8 cellular contexts compared by ENCODE assay signal in the genomic region with DNA sequence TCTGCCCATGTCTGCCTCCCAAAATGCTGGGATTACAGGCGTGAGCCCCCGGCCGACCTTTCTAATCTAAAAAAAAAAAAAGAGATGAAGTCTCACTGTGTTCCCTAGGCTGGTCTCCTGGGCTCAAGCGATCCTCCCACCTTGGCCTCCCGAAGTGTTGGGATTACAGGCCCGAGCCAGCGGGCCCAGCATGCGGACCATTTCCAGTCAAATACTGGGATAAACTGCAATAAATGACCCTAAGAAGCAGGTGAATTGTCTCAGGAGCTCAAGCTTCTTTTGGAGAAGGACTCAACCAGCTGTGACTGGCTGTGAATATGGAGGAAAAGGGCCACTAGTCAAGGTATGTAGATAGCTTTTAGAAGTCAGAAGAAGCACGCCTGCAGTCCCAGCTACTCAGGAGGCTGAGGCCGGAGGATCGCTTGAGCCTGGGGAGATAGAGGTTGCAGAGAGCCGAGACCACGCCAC. TPM values are rescaled to one million over a fixed set of nuclear protein-coding genes. Genes with fewer than 3 reads are reported as not detected.
DNase-seq lines count a peak whose midpoint lies in the region; ATAC-seq and TF ChIP-seq lines count a peak whose summit lies in the region.

No MANE protein-coding gene starts in this region.

- no peak overlapping the region for H2AK5ac ChIP-seq in mesendoderm (ENCODE audit: low read length)

- WGBS in mesendoderm (ENCODE audit: extremely low coverage, insufficient coverage, low lambda C conversion rate): no CpG with 5 or more reads among the region's 13 CpGs
- 73 to 75% methylated on average over 13 of the region's 13 CpGs for WGBS in aorta, 2 donors

- no peak overlapping the region for H2BK5ac ChIP-seq in mesendoderm (ENCODE audit: low read length)

- H3K23ac ChIP-seq in mesendoderm (ENCODE audit: low read length): no peak overlapping the region

- DNase-seq in astrocyte of the spinal cord (ENCODE audit: low read depth, low spot score) (no peak), mesendoderm (no peak), aorta (no peak)
- no peak for DNase-seq in activated CD4-positive, CD25-positive, alpha-beta regulatory T cell treated with anti-CD3 and anti-CD28 coated beads, Interleukin-2, amount 50 U/mL, for 72 hours
- no peak for DNase-seq in central memory CD4-positive, alpha-beta T cell

- intact Hi-C loops in aorta (cut with DNase I): loop anchor here (2.0 to 10.0 kb wide), 3 partner anchors 34 to 209 kb away; partner anchors contain the start of genes CCNY (in 1 of the 2) and CUL2 (in 1 of the 2)

- no peak for TF ChIP-seq CTCF in astrocyte of the spinal cord (IDR thresholded peaks at IDR 0.05; ENCODE audit: low read depth, low read length)

- H2BK120ac ChIP-seq in mesendoderm (ENCODE audit: low read depth, low read length): no peak overlapping the region

- H3K79me2 ChIP-seq in ACC112 (ENCODE audit: control insufficient read depth, insufficient read depth, low read length, unreplicated experiment) (peaks cover 30% of the 10 kb centered on the region), mesendoderm (ENCODE audit: control insufficient read depth, insufficient read depth, low read length) (peaks cover 3% of the 10 kb centered on the region)

- H3K56ac ChIP-seq in mesendoderm (ENCODE audit: low read length): peak overlapping the region; percentile 88

- H3K4me3 ChIP-seq in ACC112 (ENCODE audit: low read depth, low read length): peak overlapping the region; percentile 96
- peak overlapping the region; percentile 95 for H3K4me3 ChIP-seq in astrocyte of the spinal cord (ENCODE audit: low read depth, low read length)
- peak overlapping the region; percentile 33 for H3K4me3 ChIP-seq in mesendoderm (ENCODE audit: low read length)
- no peak overlapping the region for H3K4me3 ChIP-seq in aorta (ENCODE audit: low read length in 2 of 2)

- H3K4ac ChIP-seq in mesendoderm (ENCODE audit: low read depth, low read length): peak overlapping the region; percentile 73

- H3K4me2 ChIP-seq in mesendoderm (ENCODE audit: low read length): peak overlapping the region; percentile 37

- H4K8ac ChIP-seq in mesendoderm (ENCODE audit: low read depth, low read length): peak overlapping the region; percentile 0

- H3K4me1 ChIP-seq in ACC112 (ENCODE audit: control insufficient read depth, insufficient read depth, low read length, unreplicated experiment): peaks cover 15% of the 10 kb centered on the region
- peaks cover 3% of the 10 kb centered on the region for H3K4me1 ChIP-seq in mesendoderm (ENCODE audit: control insufficient read depth, low read depth, low read length)
- peaks cover 0 to 4% of the 10 kb centered on the region in 2 donors for H3K4me1 ChIP-seq in aorta (ENCODE audit: control insufficient read depth in 1 of 2, insufficient read depth in 2 of 2, low read length in 2 of 2)

- peak overlapping the region; percentile 76 for H2AFZ ChIP-seq in ACC112 (ENCODE audit: low read length, unreplicated experiment)

- peak overlapping the region; percentile 35 for H3K18ac ChIP-seq in mesendoderm (ENCODE audit: low read length)

- ATAC-seq in HG03064 (IDR thresholded peaks at IDR 0.05; ENCODE audit: low read depth, unreplicated experiment) (peak; percentile 0), aorta (ENCODE audit: low FRiP score) (no peak), GM21723 (IDR thresholded peaks at IDR 0.05; ENCODE audit: unreplicated experiment) (no peak)

- no peak overlapping the region for H2BK15ac ChIP-seq in mesendoderm (replicated peaks; ENCODE audit: low read depth)

- no peaks in the 10 kb centered on the region for H3K27me3 ChIP-seq in ACC112 (ENCODE audit: insufficient read depth, low read length)
- H3K27me3 ChIP-seq in mesendoderm (ENCODE audit: insufficient read depth, low read length, poor library complexity): no peaks in the 10 kb centered on the region
- no peaks in the 10 kb centered on the region for H3K27me3 ChIP-seq in aorta (ENCODE audit: control insufficient read depth in 1 of 2, insufficient read depth in 2 of 2, low read length in 1 of 2)

- no peak overlapping the region for H4K5ac ChIP-seq in mesendoderm (ENCODE audit: low read length)

- in situ Hi-C loops in astrocyte of the spinal cord (cut with HindIII; ENCODE audit: low sequenced_read_pairs): no loop called here

- no peaks in the 10 kb centered on the region for H3K36me3 ChIP-seq in ACC112 (ENCODE audit: insufficient read depth, low read length)
- no peaks in the 10 kb centered on the region for H3K36me3 ChIP-seq in mesendoderm (ENCODE audit: control insufficient read depth, insufficient read depth, low read length)
- H3K36me3 ChIP-seq in aorta (ENCODE audit: control insufficient read depth in 1 of 2, insufficient read depth in 2 of 2, low read length in 1 of 2): no peaks in the 10 kb centered on the region

- peak overlapping the region; percentile 68 for H3K9ac ChIP-seq in mesendoderm (ENCODE audit: low read length)

- peaks cover 2% of the 10 kb centered on the region for H3K79me1 ChIP-seq in mesendoderm (ENCODE audit: low read length)

- peak overlapping the region; percentile 41; the same call in 1 of the 2 replicates for H3K27ac ChIP-seq in ACC112 (ENCODE audit: low read depth, low read length)
- H3K27ac ChIP-seq in mesendoderm (ENCODE audit: low read depth, low read length): peak overlapping the region; percentile 25
- peak overlapping the region; percentile 38 to 93 for H3K27ac ChIP-seq in aorta (ENCODE audit: low read depth in 1 of 2, low read length in 2 of 2)

- no peaks in the 10 kb centered on the region for H3K9me3 ChIP-seq in aorta (ENCODE audit: control insufficient read depth, low read length)

RNA-seq across cellular contexts. Expression of gene CREM, which starts 0.6 kb away (rescaled TPM):
- 39.6 TPM for polyA plus RNA-seq in mesendoderm (2013, experiment 1 of 2)
- 39.6 TPM for polyA plus RNA-seq in mesendoderm (2013, experiment 2 of 2)
- 10 to 100 TPM; 42.5 to 52.0 TPM for total RNA-seq in aorta
- 10 to 100 TPM; 38.9 to 71.5 TPM for polyA plus RNA-seq in aorta

RNA-seq across cellular contexts. Expression of gene CUL2, which starts 36.0 kb away (rescaled TPM):
- 25.5 TPM for polyA plus RNA-seq in mesendoderm (2013, experiment 1 of 2)
- polyA plus RNA-seq in mesendoderm (2013, experiment 2 of 2): 25.0 TPM
- 10 to 100 TPM; 24.3 to 28.1 TPM for total RNA-seq in aorta
- 10 to 100 TPM in 1 of 2 donors, 1 to 10 TPM in 1; 10.0 to 14.3 TPM for polyA plus RNA-seq in aorta

Comparison
In these comparisons a context has a peak if more than half of its experiments do, and no peak if none do; other contexts are left out.
1. H3K4me3 ChIP-seq: peak in ACC112 (single experiment), astrocyte of the spinal cord (single experiment) and mesendoderm (single experiment); none in aorta (0 of 2).
2. Peak in every context shown above with its lines, with median percentiles within 50 percentile points of each other: H3K27ac ChIP-seq.